9 cellular contexts compared by ENCODE assay signal in genomic region chr5:104412649-104413240, GRCh38.
DNase-seq lines count a peak whose midpoint lies in the region; ATAC-seq and TF ChIP-seq lines count a peak whose summit lies in the region.
"Had no signal": no experiment of that assay in that cellular context is flagged by ENCODE, and none has a peak within 500 bp of the region (broad histone marks: within the 10 kb centered on the region; RNA-seq: fewer than 3 reads in every experiment).

No MANE protein-coding gene starts in this region.

- H3K4me1 Mint-ChIP-seq in activated CD8-positive, alpha-beta T cell treated with anti-CD3 and anti-CD28 coated beads for 36 hours (ENCODE audit: low read depth), result no peaks in the 10 kb centered on the region
- no peaks in the 10 kb centered on the region for H3K4me1 Mint-ChIP-seq in activated CD8-positive, alpha-beta T cell treated with anti-CD3 and anti-CD28 coated beads, Interleukin-2, amount 10 ng/mL, durations not matched to agents 7 days and 5 days (ENCODE audit: low read depth)
- H3K4me1 Mint-ChIP-seq: central memory CD8-positive, alpha-beta T cell had no signal

- ATAC-seq in activated CD8-positive, alpha-beta T cell treated with anti-CD3 and anti-CD28 coated beads for 36 hours, result no peak
- ATAC-seq in activated CD8-positive, alpha-beta T cell treated with anti-CD3 and anti-CD28 coated beads, Interleukin-2, amount 10 ng/mL, durations not matched to agents 7 days and 5 days, result no peak
- peak; percentile 85 for ATAC-seq in HG03159 (IDR thresholded peaks at IDR 0.05; ENCODE audit: unreplicated experiment)
- peak; percentile 72 for ATAC-seq in SK-N-SH treated with all-trans-retinoic acid at 6 μM for 48 hours
- no peak for ATAC-seq in GM19395 (IDR thresholded peaks at IDR 0.05; ENCODE audit: unreplicated experiment)
- ATAC-seq in GM19023 (IDR thresholded peaks at IDR 0.05; ENCODE audit: unreplicated experiment), result no peak

- TF ChIP-seq CTCF in activated CD8-positive, alpha-beta T cell treated with anti-CD3 and anti-CD28 coated beads for 36 hours (IDR thresholded peaks at IDR 0.05), result peak; percentile 13

- H3K4me3 Mint-ChIP-seq in activated CD8-positive, alpha-beta T cell treated with anti-CD3 and anti-CD28 coated beads for 36 hours, result no peak overlapping the region
- H3K4me3 Mint-ChIP-seq in activated CD8-positive, alpha-beta T cell treated with anti-CD3 and anti-CD28 coated beads, Interleukin-2, amount 10 ng/mL, durations not matched to agents 7 days and 5 days, result no peak overlapping the region
- H3K4me3 Mint-ChIP-seq: central memory CD8-positive, alpha-beta T cell had no signal

- H3K9me3 Mint-ChIP-seq in activated CD8-positive, alpha-beta T cell treated with anti-CD3 and anti-CD28 coated beads for 36 hours, result peaks cover 5% of the 10 kb centered on the region
- H3K9me3 Mint-ChIP-seq in activated CD8-positive, alpha-beta T cell treated with anti-CD3 and anti-CD28 coated beads, Interleukin-2, amount 10 ng/mL, durations not matched to agents 7 days and 5 days (ENCODE audit: insufficient read depth), result no peaks in the 10 kb centered on the region

- H3K36me3 Mint-ChIP-seq in activated CD8-positive, alpha-beta T cell treated with anti-CD3 and anti-CD28 coated beads for 36 hours (ENCODE audit: low read depth), result no peaks in the 10 kb centered on the region
- no peaks in the 10 kb centered on the region for H3K36me3 Mint-ChIP-seq in activated CD8-positive, alpha-beta T cell treated with anti-CD3 and anti-CD28 coated beads, Interleukin-2, amount 10 ng/mL, durations not matched to agents 7 days and 5 days (ENCODE audit: low read depth)

- POLR2A ChIA-PET in activated CD8-positive, alpha-beta T cell treated with anti-CD3 and anti-CD28 coated beads for 36 hours (lab: Charles Lee), result interaction anchor here (0.6 kb wide), 1 partner anchor 17 kb away, joined by 3 read pairs; no protein-coding TSS in a partner anchor
- POLR2A ChIA-PET in activated CD8-positive, alpha-beta T cell treated with anti-CD3 and anti-CD28 coated beads, Interleukin-2, amount 10 ng/mL, durations not matched to agents 7 days and 5 days (lab: Charles Lee), result no interaction called here

- DNase-seq in activated CD8-positive, alpha-beta T cell treated with anti-CD3 and anti-CD28 coated beads for 36 hours, result peak; percentile 5
- no peak for DNase-seq in activated CD8-positive, alpha-beta T cell treated with anti-CD3 and anti-CD28 coated beads, Interleukin-2, amount 10 ng/mL, durations not matched to agents 7 days and 5 days
- DNase-seq in iPS-NIHi7 (ENCODE audit: extremely low spot score), result peak; percentile 52
- no peak for DNase-seq in epidermal melanocyte (ENCODE audit: insufficient read length, low spot score)

- H3K27me3 Mint-ChIP-seq in activated CD8-positive, alpha-beta T cell treated with anti-CD3 and anti-CD28 coated beads for 36 hours, result no peaks in the 10 kb centered on the region
- no peaks in the 10 kb centered on the region for H3K27me3 Mint-ChIP-seq in activated CD8-positive, alpha-beta T cell treated with anti-CD3 and anti-CD28 coated beads, Interleukin-2, amount 10 ng/mL, durations not matched to agents 7 days and 5 days (ENCODE audit: low read depth)
- H3K27me3 Mint-ChIP-seq: central memory CD8-positive, alpha-beta T cell had no signal

- intact Hi-C loops in activated CD8-positive, alpha-beta T cell treated with anti-CD3 and anti-CD28 coated beads for 36 hours (cut with micrococcal nuclease), result no loop called here

- H3K27ac Mint-ChIP-seq in activated CD8-positive, alpha-beta T cell treated with anti-CD3 and anti-CD28 coated beads for 36 hours, result no peak overlapping the region
- H3K27ac Mint-ChIP-seq in activated CD8-positive, alpha-beta T cell treated with anti-CD3 and anti-CD28 coated beads, Interleukin-2, amount 10 ng/mL, durations not matched to agents 7 days and 5 days, result no peak overlapping the region

- CTCF ChIA-PET in activated CD8-positive, alpha-beta T cell treated with anti-CD3 and anti-CD28 coated beads for 36 hours (lab: Charles Lee), result no interaction called here
- CTCF ChIA-PET in activated CD8-positive, alpha-beta T cell treated with anti-CD3 and anti-CD28 coated beads, Interleukin-2, amount 10 ng/mL, durations not matched to agents 7 days and 5 days (lab: Charles Lee), result no interaction called here

TF ChIP-seq in SK-N-SH treated with all-trans-retinoic acid at 6 μM for 48 hours, 23 proteins besides CTCF, POLR2A, EP300 and RAD21:
- TF ChIP-seq BACH2 (CRISPR knock-in tag; IDR thresholded peaks at IDR 0.05; ENCODE audit: borderline replicate concordance), result no peak
- TF ChIP-seq CREB5 (CRISPR knock-in tag; IDR thresholded peaks at IDR 0.05; ENCODE audit: low read depth), result no peak
- no peak for TF ChIP-seq PATZ1 (CRISPR knock-in tag; IDR thresholded peaks at IDR 0.05; ENCODE audit: borderline replicate concordance)
- TF ChIP-seq ARNTL (CRISPR knock-in tag; IDR thresholded peaks at IDR 0.05; ENCODE audit: borderline replicate concordance, low read depth), result no peak
- TF ChIP-seq TCF4 (CRISPR knock-in tag; IDR thresholded peaks at IDR 0.05; ENCODE audit: borderline replicate concordance), result no peak
- TF ChIP-seq ZFP30 (CRISPR knock-in tag; IDR thresholded peaks at IDR 0.05), result no peak
- no peak for TF ChIP-seq ZNF70 (CRISPR knock-in tag; IDR thresholded peaks at IDR 0.05)
- no peak for TF ChIP-seq CSDC2 (CRISPR knock-in tag; IDR thresholded peaks at IDR 0.05)
- TF ChIP-seq ISL1 (CRISPR knock-in tag; IDR thresholded peaks at IDR 0.05), result no peak
- TF ChIP-seq ZNF565 (CRISPR knock-in tag; conservative IDR thresholded peaks at IDR 0.05; ENCODE audit: low read depth), result no peak
- no peak for TF ChIP-seq GLIS3 (CRISPR knock-in tag; IDR thresholded peaks at IDR 0.05)
- TF ChIP-seq CSRNP3 (CRISPR knock-in tag; IDR thresholded peaks at IDR 0.05), result no peak
- TF ChIP-seq PPARA (CRISPR knock-in tag; IDR thresholded peaks at IDR 0.05; ENCODE audit: borderline replicate concordance), result no peak
- no peak for TF ChIP-seq ZNF8 (CRISPR knock-in tag; IDR thresholded peaks at IDR 0.05)
- TF ChIP-seq OSR1 (CRISPR knock-in tag; IDR thresholded peaks at IDR 0.05), result no peak
- TF ChIP-seq RARB (CRISPR knock-in tag; IDR thresholded peaks at IDR 0.05), result no peak
- no peak for TF ChIP-seq POU6F1 (CRISPR knock-in tag; IDR thresholded peaks at IDR 0.05; ENCODE audit: borderline replicate concordance, low read depth)
- no peak for TF ChIP-seq ZFP3 (CRISPR knock-in tag; IDR thresholded peaks at IDR 0.05)

Comparison
In these comparisons a context has a peak if more than half of its experiments do, and no peak if none do; other contexts are left out.
1. DNase-seq: peak in activated CD8-positive, alpha-beta T cell treated with anti-CD3 and anti-CD28 coated beads for 36 hours (single experiment) and iPS-NIHi7 (single experiment); none in activated CD8-positive, alpha-beta T cell treated with anti-CD3 and anti-CD28 coated beads, Interleukin-2, amount 10 ng/mL, durations not matched to agents 7 days and 5 days (single experiment) and epidermal melanocyte (single experiment).
2. ATAC-seq: peak in HG03159 (single experiment) and SK-N-SH treated with all-trans-retinoic acid at 6 μM for 48 hours (single experiment); none in activated CD8-positive, alpha-beta T cell treated with anti-CD3 and anti-CD28 coated beads for 36 hours (single experiment), activated CD8-positive, alpha-beta T cell treated with anti-CD3 and anti-CD28 coated beads, Interleukin-2, amount 10 ng/mL, durations not matched to agents 7 days and 5 days (single experiment), GM19395 (single experiment) and GM19023 (single experiment).